In the genomic region with DNA sequence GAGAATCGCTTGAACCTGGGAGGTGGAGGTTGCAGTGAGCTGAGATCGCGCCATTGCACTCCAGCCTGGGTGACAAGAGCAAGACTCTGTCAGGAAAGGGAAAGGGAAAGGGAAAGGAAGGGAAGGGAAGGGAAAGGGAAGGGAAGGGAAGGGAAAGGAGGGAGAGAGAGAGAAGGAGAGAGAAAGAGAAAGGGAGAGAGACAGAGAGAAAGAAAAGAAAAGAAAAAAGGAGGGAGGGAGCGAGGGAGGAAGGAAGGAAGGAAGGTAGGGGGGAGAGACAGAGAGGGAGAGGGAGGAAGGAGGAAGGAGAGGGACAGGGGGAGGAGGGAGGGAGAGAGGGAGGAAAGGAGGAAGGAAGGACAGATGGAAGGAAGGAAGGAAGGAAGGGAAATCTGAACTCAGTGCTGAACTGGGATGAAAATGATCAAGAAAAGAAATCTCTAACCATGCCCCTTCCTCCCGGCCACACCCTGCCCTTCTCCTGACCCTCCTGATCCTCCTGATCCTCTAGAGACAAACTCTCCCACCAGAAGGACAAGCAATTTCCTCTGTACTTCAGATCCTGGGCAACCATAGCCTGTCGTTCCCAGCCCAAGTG, we compare ENCODE assay signal across 11 cellular contexts.
"Had no signal": no experiment of that assay in that cellular context is flagged by ENCODE, and none has a peak within 500 bp of the region (broad histone marks: within the 10 kb centered on the region; RNA-seq: fewer than 3 reads in every experiment).

No MANE protein-coding gene starts in this region.

- H3K27ac Mint-ChIP-seq: activated naive CD4-positive, alpha-beta T cell treated with anti-CD3 and anti-CD28 coated beads, Interleukin-2, amount 50 U/mL, for 24 hours; activated T-helper 2 cell treated with anti-CD3 and anti-CD28 coated beads, Interferon-gamma antibody, Interleukin-2, Interleukin-4, amounts not matched to agents 10 μg/mL and 5 μg/mL and 100 μg/mL, durations not matched to agents 14 hours and 24 hours and 36 hours; brain had no signal

- H3K4me3 Mint-ChIP-seq: activated naive CD4-positive, alpha-beta T cell treated with anti-CD3 and anti-CD28 coated beads, Interleukin-2, amount 50 U/mL, for 24 hours; brain had no signal

- H3K27me3 Mint-ChIP-seq: activated naive CD4-positive, alpha-beta T cell treated with anti-CD3 and anti-CD28 coated beads, Interleukin-2, amount 50 U/mL, for 24 hours; brain had no signal

- H3K9me3 Mint-ChIP-seq: activated naive CD4-positive, alpha-beta T cell treated with anti-CD3 and anti-CD28 coated beads, Interleukin-2, amount 50 U/mL, for 24 hours; activated T-helper 2 cell treated with anti-CD3 and anti-CD28 coated beads, Interferon-gamma antibody, Interleukin-2, Interleukin-4, amounts not matched to agents 10 μg/mL and 5 μg/mL and 100 μg/mL, durations not matched to agents 14 hours and 24 hours and 36 hours; brain had no signal

- DNase-seq: activated CD4-positive, CD25-positive, alpha-beta regulatory T cell treated with anti-CD3 and anti-CD28 coated beads, Interleukin-2, amount 50 U/mL, for 72 hours; cortex of kidney; effector CD4-positive, alpha-beta T cell; foreskin melanocyte; kidney glomerular epithelial cell; stimulated activated naive CD4-positive, alpha-beta T cell; T1000; trophoblast cell had no signal
